11 cellular contexts compared by ENCODE assay signal in genomic region chr9:129282308-129283211, GRCh38.
DNase-seq lines count a peak whose midpoint lies in the region; ATAC-seq and TF ChIP-seq lines count a peak whose summit lies in the region.
"Had no signal": no experiment of that assay in that cellular context is flagged by ENCODE, and none has a peak within 500 bp of the region (broad histone marks: within the 10 kb centered on the region; RNA-seq: fewer than 3 reads in every experiment).

No MANE protein-coding gene starts in this region.

- no peaks in the 10 kb centered on the region for H3K4me1 Mint-ChIP-seq in T-helper 17 cell

- no peaks in the 10 kb centered on the region for H3K36me3 Mint-ChIP-seq in T-helper 17 cell (ENCODE audit: low read depth)

- peak overlapping the region; percentile 19 for H3K27ac Mint-ChIP-seq in T-helper 17 cell

- no peak for ATAC-seq in T-helper 17 cell
- ATAC-seq in left ventricle myocardium superior, result peak; percentile 68
- ATAC-seq in HG03095 (IDR thresholded peaks at IDR 0.05; ENCODE audit: unreplicated experiment), result no peak
- no peak for ATAC-seq in GM21528 (IDR thresholded peaks at IDR 0.05; ENCODE audit: low FRiP score, unreplicated experiment)
- ATAC-seq in GM19395 (IDR thresholded peaks at IDR 0.05; ENCODE audit: unreplicated experiment), result no peak

- TF ChIP-seq CTCF in GM13977 (IDR thresholded peaks at IDR 0.05; ENCODE audit: extremely low read depth, insufficient read depth, missing control alignments) (no peak), GM20000 (IDR thresholded peaks at IDR 0.05; ENCODE audit: extremely low read depth, missing control alignments) (no peak)

- H3K27me3 Mint-ChIP-seq in T-helper 17 cell, result no peaks in the 10 kb centered on the region

- H3K4me3 Mint-ChIP-seq in T-helper 17 cell, result no peak overlapping the region

- intact Hi-C loops in left ventricle myocardium superior (cut with micrococcal nuclease), result no loop called here
- intact Hi-C loops in posterior vena cava (cut with DNase I), result no loop called here

- DNase-seq in GM13977 (ENCODE audit: low spot score), result peak; percentile 7
- DNase-seq in T-helper 17 cell, result no peak
- DNase-seq in left ventricle myocardium superior, result no peak
- DNase-seq in posterior vena cava (ENCODE audit: low spot score), result peak; percentile 74
- no peak for DNase-seq in GM20000 (ENCODE audit: low spot score)
- DNase-seq: DND-41; NCI-H2081; stimulated activated CD4-positive, alpha-beta T cell treated with anti-CD3 and anti-CD28 coated beads, Interleukin-4, amount 100 ng/mL, for 24 hours had no signal

- in situ Hi-C loops in GM13977 (cut with MboI; ENCODE audit: low pct_unique_long_range_greater_than_20kb, low sequenced_read_pairs, unreplicated experiment), result no loop called here

- no peaks in the 10 kb centered on the region for H3K9me3 ChIP-seq in T-helper 17 cell (ENCODE audit: control insufficient read depth, low read length, poor library complexity, severe bottlenecking)

Comparison
In these comparisons a context has a peak if more than half of its experiments do, and no peak if none do; other contexts are left out.
1. DNase-seq: peak in GM13977 (single experiment) and posterior vena cava (single experiment); none in T-helper 17 cell (0 of 3), left ventricle myocardium superior (single experiment) and GM20000 (single experiment).